15 cellular contexts compared by ENCODE assay signal in the genomic region with DNA sequence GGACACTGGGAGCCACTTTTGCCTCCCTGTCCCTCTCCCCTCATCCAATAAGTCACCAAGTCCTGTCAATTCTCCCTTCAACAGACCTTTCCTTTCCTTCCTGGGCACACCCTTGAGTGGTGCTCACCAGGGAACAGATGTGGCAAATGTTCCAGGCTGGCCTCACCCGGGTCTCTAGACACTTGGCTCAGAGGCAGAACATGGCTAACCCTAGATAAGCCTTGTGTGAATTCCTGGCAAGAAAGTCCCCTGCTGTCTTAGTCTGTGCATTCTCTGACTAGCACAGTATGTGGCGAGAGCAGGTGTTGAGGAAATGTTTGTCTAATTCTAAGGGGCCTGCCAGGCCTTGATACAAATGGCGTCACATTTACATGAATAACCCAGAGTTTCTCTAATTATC. TPM values are rescaled to one million over a fixed set of nuclear protein-coding genes. Genes with fewer than 3 reads are reported as not detected.
"Had no signal": no experiment of that assay in that cellular context is flagged by ENCODE, and none has a peak within 500 bp of the region (broad histone marks: within the 10 kb centered on the region; RNA-seq: fewer than 3 reads in every experiment).

No MANE protein-coding gene starts in this region.

- H3K27me3 ChIP-seq: ascending aorta, breast epithelium, gastroesophageal sphincter, left lung, spleen had no signal

- DNase-seq: activated CD4-positive, alpha-beta T cell treated with anti-CD3 and anti-CD28 coated beads, Interleukin-2, amount 50 U/mL, for 48 hours; activated naive CD4-positive, alpha-beta T cell treated with anti-CD3 and anti-CD28 coated beads for 36 hours; activated T-cell treated with anti-CD3 and anti-CD28 coated beads, Interleukin-2, amount 50 U/mL, for 1 hour; hippocampal formation; kidney; left lung; psoas muscle; spleen; T1000 had no signal

- H3K27ac ChIP-seq: ascending aorta, breast epithelium, gastroesophageal sphincter, left lung, psoas muscle, spleen, thoracic aorta had no signal

- H3K4me1 ChIP-seq: ascending aorta, breast epithelium had no signal

- H3K36me3 ChIP-seq: breast epithelium, thoracic aorta had no signal

- H3K4me3 Mint-ChIP-seq: activated naive CD4-positive, alpha-beta T cell treated with anti-CD3 and anti-CD28 coated beads for 36 hours had no signal

- H3K27ac Mint-ChIP-seq: activated naive CD4-positive, alpha-beta T cell treated with anti-CD3 and anti-CD28 coated beads for 36 hours; activated T-helper 2 cell treated with anti-CD3 and anti-CD28 coated beads, Interferon-gamma antibody, Interleukin-2, Interleukin-4, amounts not matched to agents 10 μg/mL and 5 μg/mL and 100 μg/mL, durations not matched to agents 14 hours and 24 hours and 36 hours had no signal

- H3K9me3 ChIP-seq: ascending aorta, breast epithelium, gastroesophageal sphincter, left lung, psoas muscle, spleen, thoracic aorta had no signal

- H3K9me3 Mint-ChIP-seq: activated naive CD4-positive, alpha-beta T cell treated with anti-CD3 and anti-CD28 coated beads for 36 hours; activated T-helper 2 cell treated with anti-CD3 and anti-CD28 coated beads, Interferon-gamma antibody, Interleukin-2, Interleukin-4, amounts not matched to agents 10 μg/mL and 5 μg/mL and 100 μg/mL, durations not matched to agents 14 hours and 24 hours and 36 hours had no signal

- H3K4me3 ChIP-seq: ascending aorta, breast epithelium, gastroesophageal sphincter, left lung, psoas muscle, spleen, thoracic aorta had no signal

- ATAC-seq: gastroesophageal sphincter, left lung, sciatic nerve had no signal

RNA-seq across cellular contexts. Expression of gene PTGS1, which starts 41.2 kb away (rescaled TPM):
- total RNA-seq: activated naive CD4-positive, alpha-beta T cell treated with anti-CD3 and anti-CD28 coated beads for 36 hours had no signal
